Comparison of ENCODE assay signal across 14 cellular contexts in the genomic region with DNA sequence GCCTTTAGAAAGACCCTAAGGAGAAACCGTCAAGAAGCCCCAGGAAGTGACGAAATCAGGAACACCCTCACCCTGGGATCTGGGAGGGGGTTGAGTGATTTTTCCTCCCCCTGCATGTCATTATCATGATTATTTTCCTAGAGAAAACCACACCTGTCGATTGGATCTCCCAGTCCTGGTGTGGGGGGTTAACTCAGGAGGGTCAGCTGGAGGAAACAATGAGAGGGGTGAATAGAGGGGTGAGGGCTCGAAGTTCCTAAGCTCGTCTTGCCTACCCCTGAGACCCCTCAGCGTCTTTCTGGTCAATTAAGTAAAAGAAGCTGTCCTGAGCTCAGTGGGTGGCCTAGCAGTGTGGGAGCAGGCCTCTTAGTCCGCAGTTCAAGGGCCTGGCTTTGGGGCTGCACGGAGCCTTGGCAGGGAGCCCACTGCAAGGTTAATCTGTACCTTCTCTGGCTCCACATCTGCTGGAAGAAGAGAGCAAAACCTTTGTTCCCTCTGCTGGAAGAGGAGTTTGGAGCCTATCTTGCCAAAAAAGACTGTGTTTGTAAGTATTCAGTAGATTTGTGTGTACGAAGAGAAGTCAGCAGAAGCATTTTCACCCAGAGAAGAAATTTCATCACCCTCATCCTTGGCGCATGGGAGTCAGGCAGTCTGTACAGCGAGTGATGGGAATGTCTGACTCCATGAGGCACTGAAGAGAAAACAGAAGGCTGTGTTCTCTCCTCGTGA. TPM values are rescaled to one million over a fixed set of nuclear protein-coding genes. Genes with fewer than 3 reads are reported as not detected.
DNase-seq lines count a peak whose midpoint lies in the region; ATAC-seq, FAIRE-seq and TF ChIP-seq lines count a peak whose summit lies in the region.
"Had no signal": no experiment of that assay in that cellular context is flagged by ENCODE, and none has a peak within 500 bp of the region (broad histone marks: within the 10 kb centered on the region; RNA-seq: fewer than 3 reads in every experiment).

No MANE protein-coding gene starts in this region.

- H3K4me3 ChIP-seq in A549 = no peak overlapping the region
- no peak overlapping the region for H3K4me3 ChIP-seq in fibroblast of mammary gland (ENCODE audit: control insufficient read depth, low read depth, low read length)
- peak overlapping the region in 1 of 2 donors; percentile 21 for H3K4me3 ChIP-seq in muscle layer of duodenum (ENCODE audit: low read depth in 1 of 2, low read length in 2 of 2)

- peak in 1 of 2 experiments; percentile 27; a peak in 1 of 5 replicates for TF ChIP-seq RAD21 in A549 (conservative IDR thresholded peaks at IDR 0.05 in 1 of 2, IDR thresholded peaks at IDR 0.05 in 1 of 2)

- H3K36me3 ChIP-seq in muscle layer of duodenum (ENCODE audit: control insufficient read depth in 1 of 2, insufficient read depth in 2 of 2, low read length in 2 of 2) = no peaks in the 10 kb centered on the region

- H3K4me1 ChIP-seq in A549 (peaks cover 37% of the 10 kb centered on the region), muscle layer of duodenum (ENCODE audit: control insufficient read depth in 1 of 2, insufficient read depth in 2 of 2, low read length in 2 of 2) (peaks cover 0 to 3% of the 10 kb centered on the region in 2 donors)

- H3K9me3 ChIP-seq in A549 (peaks cover 19% of the 10 kb centered on the region), muscle layer of duodenum (ENCODE audit: control insufficient read depth in 1 of 2, low read length in 2 of 2) (peaks cover 0 to 5% of the 10 kb centered on the region in 2 donors)

- FAIRE-seq in A549 (lab: Jason Lieb, UNC) (no peak), GM12891 (lab: Jason Lieb, UNC) (no peak)
- FAIRE-seq: urothelium cell line had no signal

- POLR2A ChIA-PET in A549 (lab: Yijun Ruan, JAX) = interaction anchor here (0.6 to 1.3 kb wide), 2 partner anchors 13 to 34 kb away, joined by 5 read pairs; partner anchors contain the start of gene FTH1

- CTCF ChIA-PET in A549 (lab: Yijun Ruan, JAX) = interaction anchor here (1.0 to 1.7 kb wide), 4 partner anchors 9 to 106 kb away, joined by 3 to 5 read pairs (median 4); no protein-coding TSS in a partner anchor

- TF ChIP-seq EP300 in A549 (IDR thresholded peaks at IDR 0.05) = no peak

- TF ChIP-seq CTCF in A549 (IDR thresholded peaks at IDR 0.05) (no peak), fibroblast of mammary gland (conservative IDR thresholded peaks at IDR 0.05; ENCODE audit: control insufficient read depth, insufficient read depth, low read depth, low read length) (no peak)

- DNase-seq in A549 (ENCODE audit: low read depth in 1 of 2, low spot score in 1 of 2) (peak in 1 of 2 experiments; percentile 61), NCI-H1092 treated with DMSO at 0.1 percent for 48 hours (lab: John Stamatoyannopoulos, UW) (peak; percentile 65), fibroblast of mammary gland (ENCODE audit: low read depth) (peak; percentile 41), COLO668 (lab: John Stamatoyannopoulos, UW; ENCODE audit: unreplicated experiment) (no peak), GM12891 (ENCODE audit: insufficient read length, low spot score) (no peak), nucleus accumbens (lab: John Stamatoyannopoulos, UW) (no peak)
- DNase-seq: DND-41, NCI-H187 treated with DMSO at 0.1 percent for 48 hours, SW 1271 had no signal

- no peaks in the 10 kb centered on the region for H3K27me3 ChIP-seq in muscle layer of duodenum (ENCODE audit: low read depth, low read length)

- TF ChIP-seq POLR2A in A549 (IDR thresholded peaks at IDR 0.05; ENCODE audit: low read length) (no peak), GM12891 (IDR thresholded peaks at IDR 0.05; ENCODE audit: low read depth, low read length) (no peak)

- peak overlapping the region; percentile 90 to 91 for H3K27ac ChIP-seq in A549
- H3K27ac ChIP-seq in muscle layer of duodenum (ENCODE audit: low read length) = peak overlapping the region; percentile 17
- H3K27ac ChIP-seq: epithelial cell of prostate had no signal

- ATAC-seq in A549 (peak; percentile 72 to 86; a peak in 5 of 6 replicates), GM19023 (IDR thresholded peaks at IDR 0.05; ENCODE audit: unreplicated experiment) (no peak)
- ATAC-seq: activated T-helper 17 cell treated with anti-CD3 and anti-CD28 coated beads, Interleukin-2, amount 50 U/mL, for 72 hours had no signal

- H3K4me2 ChIP-seq in A549 = peak overlapping the region; percentile 47

- WGBS in A549 (ENCODE audit: missing lambda C conversion rate) = 32% methylated on average over 12 of the region's 12 CpGs

TF ChIP-seq in A549, 52 proteins besides CTCF, POLR2A, EP300 and RAD21:
- TF ChIP-seq, protein P1, sequence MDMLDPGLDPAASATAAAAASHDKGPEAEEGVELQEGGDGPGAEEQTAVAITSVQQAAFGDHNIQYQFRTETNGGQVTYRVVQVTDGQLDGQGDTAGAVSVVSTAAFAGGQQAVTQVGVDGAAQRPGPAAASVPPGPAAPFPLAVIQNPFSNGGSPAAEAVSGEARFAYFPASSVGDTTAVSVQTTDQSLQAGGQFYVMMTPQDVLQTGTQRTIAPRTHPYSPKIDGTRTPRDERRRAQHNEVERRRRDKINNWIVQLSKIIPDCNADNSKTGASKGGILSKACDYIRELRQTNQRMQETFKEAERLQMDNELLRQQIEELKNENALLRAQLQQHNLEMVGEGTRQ (IDR thresholded peaks at IDR 0.05) = no peak
- TF ChIP-seq SMC3 (IDR thresholded peaks at IDR 0.05) (peak; percentile 14; the same call in 2 of the 3 replicates), ELK1 (IDR thresholded peaks at IDR 0.05; ENCODE audit: low read depth, low read length) (no peak)

TF ChIP-seq in GM12891, 5 proteins besides CTCF, POLR2A, EP300 and RAD21:
- no peak for TF ChIP-seq PAX5 (IDR thresholded peaks at IDR 0.05; ENCODE audit: insufficient read depth, low read length, severe bottlenecking)
- no peak for TF ChIP-seq POU2F2 (IDR thresholded peaks at IDR 0.05; ENCODE audit: low read depth, low read length)
- TF ChIP-seq POLR2AphosphoS5 (IDR thresholded peaks at IDR 0.05; ENCODE audit: low read depth, low read length) = no peak
- no peak for TF ChIP-seq SPI1 (IDR thresholded peaks at IDR 0.05; ENCODE audit: low read depth, low read length)
- TF ChIP-seq TAF1 (IDR thresholded peaks at IDR 0.05; ENCODE audit: low read depth, low read length) = no peak

RNA-seq across cellular contexts. Expression of gene FTH1, which starts 34.2 kb away (rescaled TPM):
- polyA plus RNA-seq in A549 (2011; rRNA removed) (2,791 and 4,959 TPM in 2 replicates), A549 (2017; fragmentation: RNase III; extraction: RNeasy Plus Mini Kit Qiagen cat#74134 plus additional on column Dnase treatment) (12,354 to 13,747 TPM (median 12,799 TPM) in 3 replicates)
- polyA plus RNA-seq in A549 (2012; cell fraction: cytosol; rRNA removed) = 6,916 and 9,060 TPM in 2 replicates
- 2,875 and 3,583 TPM in 2 replicates for polyA plus RNA-seq in A549 (2012; cell fraction: nucleus; rRNA removed)
- 2,337 and 2,680 TPM in 2 replicates for polyA minus RNA-seq in A549 (2011; rRNA and poly(A)+ RNA removed)
- polyA plus RNA-seq in GM12891 (2012; ENCODE audit: low read depth, missing spikeins) = 1,402 TPM

RNA-seq across cellular contexts. Expression of gene BEST1, which starts 51.5 kb away (rescaled TPM):
- polyA plus RNA-seq in A549 (2011; rRNA removed) = 1.2 and 1.5 TPM in 2 replicates
- 0.23 and 0.29 TPM in 2 replicates for polyA plus RNA-seq in A549 (2012; cell fraction: cytosol; rRNA removed)
- 0.22 and 0.32 TPM in 2 replicates for polyA plus RNA-seq in A549 (2012; cell fraction: nucleus; rRNA removed)
- polyA plus RNA-seq in A549 (2017; fragmentation: RNase III; extraction: RNeasy Plus Mini Kit Qiagen cat#74134 plus additional on column Dnase treatment) = 0.98 to 2.1 TPM (median 1.9 TPM) in 3 replicates
- 2.0 and 2.2 TPM in 2 replicates for polyA minus RNA-seq in A549 (2011; rRNA and poly(A)+ RNA removed)
- polyA plus RNA-seq in GM12891 (2012; ENCODE audit: low read depth, missing spikeins) = 1.4 TPM

Comparison
In these comparisons a context has a peak if more than half of its experiments do, and no peak if none do; other contexts are left out.
1. DNase-seq: peak in NCI-H1092 treated with DMSO at 0.1 percent for 48 hours (single experiment) and fibroblast of mammary gland (single experiment); none in COLO668 (single experiment), GM12891 (single experiment) and nucleus accumbens (0 of 56).